1 cellular context compared by ENCODE assay signal in genomic region chr17:17752822-17753448, GRCh38.
TF ChIP-seq lines count a peak whose summit lies in the region.

No MANE protein-coding gene starts in this region.

TF ChIP-seq in HepG2, 621 proteins besides CTCF, POLR2A, EP300 and RAD21 (continued from another document):
- TF ChIP-seq HNF1B (CRISPR knock-in tag; IDR thresholded peaks at IDR 0.05): 0 out of 2 replicates have a peak, but pooled peaks have one; percentile 25
- TF ChIP-seq, protein P1, sequence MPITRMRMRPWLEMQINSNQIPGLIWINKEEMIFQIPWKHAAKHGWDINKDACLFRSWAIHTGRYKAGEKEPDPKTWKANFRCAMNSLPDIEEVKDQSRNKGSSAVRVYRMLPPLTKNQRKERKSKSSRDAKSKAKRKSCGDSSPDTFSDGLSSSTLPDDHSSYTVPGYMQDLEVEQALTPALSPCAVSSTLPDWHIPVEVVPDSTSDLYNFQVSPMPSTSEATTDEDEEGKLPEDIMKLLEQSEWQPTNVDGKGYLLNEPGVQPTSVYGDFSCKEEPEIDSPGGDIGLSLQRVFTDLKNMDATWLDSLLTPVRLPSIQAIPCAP (CRISPR knock-in tag; IDR thresholded peaks at IDR 0.05; ENCODE audit: low read depth): no peak
- no peak for TF ChIP-seq ZSCAN25 (CRISPR knock-in tag; IDR thresholded peaks at IDR 0.05)
- TF ChIP-seq, protein P2, sequence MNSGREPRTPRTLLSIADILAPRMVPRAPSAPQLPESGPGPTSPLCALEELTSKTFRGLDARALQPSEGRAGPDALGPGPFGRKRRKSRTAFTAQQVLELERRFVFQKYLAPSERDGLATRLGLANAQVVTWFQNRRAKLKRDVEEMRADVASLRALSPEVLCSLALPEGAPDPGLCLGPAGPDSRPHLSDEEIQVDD (CRISPR knock-in tag; IDR thresholded peaks at IDR 0.05; ENCODE audit: borderline replicate concordance): 0 out of 2 replicates have a peak, but pooled peaks have one; percentile 28
- TF ChIP-seq ZMYM2 (CRISPR knock-in tag; IDR thresholded peaks at IDR 0.05): peak; percentile 31; the same call in 1 of the 2 replicates
- no peak for TF ChIP-seq ZNF232 (CRISPR knock-in tag; IDR thresholded peaks at IDR 0.05; ENCODE audit: borderline replicate concordance)
- TF ChIP-seq, protein P3, sequence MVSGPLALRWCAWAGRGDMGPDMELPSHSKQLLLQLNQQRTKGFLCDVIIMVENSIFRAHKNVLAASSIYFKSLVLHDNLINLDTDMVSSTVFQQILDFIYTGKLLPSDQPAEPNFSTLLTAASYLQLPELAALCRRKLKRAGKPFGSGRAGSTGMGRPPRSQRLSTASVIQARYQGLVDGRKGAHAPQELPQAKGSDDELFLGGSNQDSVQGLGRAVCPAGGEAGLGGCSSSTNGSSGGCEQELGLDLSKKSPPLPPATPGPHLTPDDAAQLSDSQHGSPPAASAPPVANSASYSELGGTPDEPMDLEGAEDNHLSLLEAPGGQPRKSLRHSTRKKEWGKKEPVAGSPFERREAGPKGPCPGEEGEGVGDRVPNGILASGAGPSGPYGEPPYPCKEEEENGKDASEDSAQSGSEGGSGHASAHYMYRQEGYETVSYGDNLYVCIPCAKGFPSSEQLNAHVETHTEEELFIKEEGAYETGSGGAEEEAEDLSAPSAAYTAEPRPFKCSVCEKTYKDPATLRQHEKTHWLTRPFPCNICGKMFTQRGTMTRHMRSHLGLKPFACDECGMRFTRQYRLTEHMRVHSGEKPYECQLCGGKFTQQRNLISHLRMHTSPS (CRISPR knock-in tag; IDR thresholded peaks at IDR 0.05; ENCODE audit: low read depth): 0 out of 2 replicates have a peak, but pooled peaks have one; percentile 24
- TF ChIP-seq ZIK1 (CRISPR knock-in tag; IDR thresholded peaks at IDR 0.05; ENCODE audit: borderline replicate concordance, low read depth): no peak
